1 cellular context compared by ENCODE assay signal in genomic region chr2:96604104-96604503, GRCh38.
TF ChIP-seq lines count a peak whose summit lies in the region.

No MANE protein-coding gene starts in this region.

TF ChIP-seq in K562, 482 proteins besides CTCF, POLR2A, EP300 and RAD21:
- no peak for TF ChIP-seq NR3C1 (CRISPR knock-in tag; IDR thresholded peaks at IDR 0.05)
- TF ChIP-seq, protein P1, sequence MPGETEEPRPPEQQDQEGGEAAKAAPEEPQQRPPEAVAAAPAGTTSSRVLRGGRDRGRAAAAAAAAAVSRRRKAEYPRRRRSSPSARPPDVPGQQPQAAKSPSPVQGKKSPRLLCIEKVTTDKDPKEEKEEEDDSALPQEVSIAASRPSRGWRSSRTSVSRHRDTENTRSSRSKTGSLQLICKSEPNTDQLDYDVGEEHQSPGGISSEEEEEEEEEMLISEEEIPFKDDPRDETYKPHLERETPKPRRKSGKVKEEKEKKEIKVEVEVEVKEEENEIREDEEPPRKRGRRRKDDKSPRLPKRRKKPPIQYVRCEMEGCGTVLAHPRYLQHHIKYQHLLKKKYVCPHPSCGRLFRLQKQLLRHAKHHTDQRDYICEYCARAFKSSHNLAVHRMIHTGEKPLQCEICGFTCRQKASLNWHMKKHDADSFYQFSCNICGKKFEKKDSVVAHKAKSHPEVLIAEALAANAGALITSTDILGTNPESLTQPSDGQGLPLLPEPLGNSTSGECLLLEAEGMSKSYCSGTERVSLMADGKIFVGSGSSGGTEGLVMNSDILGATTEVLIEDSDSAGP (CRISPR knock-in tag; IDR thresholded peaks at IDR 0.05): no peak
- TF ChIP-seq SMC3 (conservative IDR thresholded peaks at IDR 0.05; ENCODE audit: insufficient read depth, low read depth, low read length): no peak
- TF ChIP-seq KDM4B (IDR thresholded peaks at IDR 0.05; ENCODE audit: borderline replicate concordance in 2 of 2, low read depth in 1 of 2): no peak
- no peak for TF ChIP-seq CHD1 (IDR thresholded peaks at IDR 0.05; ENCODE audit: low read length)
- TF ChIP-seq SMAD2 (IDR thresholded peaks at IDR 0.05; ENCODE audit: low read depth, low read length): no peak
- no peak for TF ChIP-seq POLR2AphosphoS2 (IDR thresholded peaks at IDR 0.05; ENCODE audit: low read length)
- TF ChIP-seq ILF3 (IDR thresholded peaks at IDR 0.05; ENCODE audit: borderline replicate concordance): no peak
- no peak for TF ChIP-seq TBP (optimal IDR thresholded peaks at IDR 0.05; ENCODE audit: low read depth, low read length)
- TF ChIP-seq SUPT5H (IDR thresholded peaks at IDR 0.05): no peak
- TF ChIP-seq MYBL2 (IDR thresholded peaks at IDR 0.05; ENCODE audit: low read depth): no peak
- no peak for TF ChIP-seq MYBL2 (CRISPR knock-in tag; IDR thresholded peaks at IDR 0.05; ENCODE audit: borderline replicate concordance)
- TF ChIP-seq ZEB2 (IDR thresholded peaks at IDR 0.05): no peak
- no peak for TF ChIP-seq MED1 (CRISPR knock-in tag; IDR thresholded peaks at IDR 0.05; ENCODE audit: borderline replicate concordance)
- no peak for TF ChIP-seq MCM5 (IDR thresholded peaks at IDR 0.05; ENCODE audit: low read depth)
- TF ChIP-seq PTRF (tag; IDR thresholded peaks at IDR 0.05): no peak
- TF ChIP-seq, protein P2, sequence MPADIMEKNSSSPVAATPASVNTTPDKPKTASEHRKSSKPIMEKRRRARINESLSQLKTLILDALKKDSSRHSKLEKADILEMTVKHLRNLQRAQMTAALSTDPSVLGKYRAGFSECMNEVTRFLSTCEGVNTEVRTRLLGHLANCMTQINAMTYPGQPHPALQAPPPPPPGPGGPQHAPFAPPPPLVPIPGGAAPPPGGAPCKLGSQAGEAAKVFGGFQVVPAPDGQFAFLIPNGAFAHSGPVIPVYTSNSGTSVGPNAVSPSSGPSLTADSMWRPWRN (IDR thresholded peaks at IDR 0.05; ENCODE audit: low read depth): no peak
- TF ChIP-seq, protein P3, sequence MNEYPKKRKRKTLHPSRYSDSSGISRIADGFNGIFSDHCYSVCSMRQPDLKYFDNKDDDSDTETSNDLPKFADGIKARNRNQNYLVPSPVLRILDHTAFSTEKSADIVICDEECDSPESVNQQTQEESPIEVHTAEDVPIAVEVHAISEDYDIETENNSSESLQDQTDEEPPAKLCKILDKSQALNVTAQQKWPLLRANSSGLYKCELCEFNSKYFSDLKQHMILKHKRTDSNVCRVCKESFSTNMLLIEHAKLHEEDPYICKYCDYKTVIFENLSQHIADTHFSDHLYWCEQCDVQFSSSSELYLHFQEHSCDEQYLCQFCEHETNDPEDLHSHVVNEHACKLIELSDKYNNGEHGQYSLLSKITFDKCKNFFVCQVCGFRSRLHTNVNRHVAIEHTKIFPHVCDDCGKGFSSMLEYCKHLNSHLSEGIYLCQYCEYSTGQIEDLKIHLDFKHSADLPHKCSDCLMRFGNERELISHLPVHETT (CRISPR knock-in tag; conservative IDR thresholded peaks at IDR 0.05 in 1 of 2, IDR thresholded peaks at IDR 0.05 in 1 of 2): no peak
- TF ChIP-seq C11orf30 (IDR thresholded peaks at IDR 0.05; ENCODE audit: low read depth): no peak
- no peak for TF ChIP-seq HEY1 (CRISPR knock-in tag; IDR thresholded peaks at IDR 0.05; ENCODE audit: borderline replicate concordance)
